ENCODE assay signal across 8 cellular contexts in the genomic region with DNA sequence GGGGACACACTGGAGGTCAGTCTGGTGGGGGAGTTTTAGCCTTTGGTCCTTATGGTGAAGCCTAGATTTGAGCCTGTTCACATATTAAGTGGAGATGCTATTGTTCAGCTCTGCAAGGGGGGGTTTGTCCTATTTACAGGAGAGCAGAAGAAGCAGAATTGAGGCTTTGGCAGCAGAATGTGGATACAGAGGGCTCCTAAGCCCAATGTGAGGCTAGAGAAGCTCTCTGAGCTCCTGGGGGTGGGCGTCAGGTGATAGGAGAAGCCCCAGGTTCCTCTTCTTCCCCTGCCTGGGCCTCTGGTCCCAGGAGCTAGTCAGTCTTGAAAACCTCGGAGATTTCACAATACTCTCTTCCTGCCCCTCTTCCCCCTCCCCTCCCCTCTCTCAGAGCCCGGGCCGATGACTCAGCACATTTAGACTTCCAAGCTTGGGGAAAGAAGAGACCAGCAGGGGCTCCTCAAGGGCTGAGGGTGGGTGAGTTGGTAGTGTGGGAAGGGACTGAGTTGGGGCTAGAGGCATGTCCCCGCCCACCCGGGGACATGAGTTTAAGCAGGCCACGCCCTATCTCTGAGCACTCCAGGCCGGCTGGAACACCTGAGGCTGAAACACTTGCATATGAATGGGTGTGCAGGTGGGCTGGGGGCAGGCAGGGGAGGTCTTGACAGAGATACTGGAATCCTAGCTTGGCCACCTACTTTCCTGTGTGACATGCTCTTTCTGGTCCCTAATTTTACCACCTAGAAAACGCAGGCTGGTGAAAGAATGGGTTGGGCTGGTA. TPM values are rescaled to one million over a fixed set of nuclear protein-coding genes. Genes with fewer than 3 reads are reported as not detected.
DNase-seq lines count a peak whose midpoint lies in the region; ATAC-seq and TF ChIP-seq lines count a peak whose summit lies in the region.

No MANE protein-coding gene starts in this region.

- H4K20me1 ChIP-seq in PC-9 (ENCODE audit: insufficient read depth), result no peaks in the 10 kb centered on the region

- POLR2A ChIA-PET in PC-9 (lab: Charles Lee; ENCODE audit: unreplicated experiment), result interaction anchor here (0.7 kb wide), 1 partner anchor 547 kb away, joined by 4 read pairs; no protein-coding TSS in a partner anchor

- H3K9me3 ChIP-seq in PC-9 (ENCODE audit: insufficient read depth, low read depth) (no peaks in the 10 kb centered on the region), suprapubic skin (no peaks in the 10 kb centered on the region)

- peak overlapping the region; percentile 52 for H3K27ac Mint-ChIP-seq in activated T-helper 17 cell treated with anti-CD3 and anti-CD28 coated beads, Interleukin-2, amount 50 U/mL, for 72 hours
- H3K27ac Mint-ChIP-seq in nephron, result peak overlapping the region; percentile 90 to 94 (median 93)

- peak; percentile 79 for DNase-seq in AG08396 (ENCODE audit: low spot score)
- DNase-seq in HCEC 1CT, result peak; percentile 86
- peak; percentile 75 to 84 for DNase-seq in PC-9
- DNase-seq in foreskin fibroblast, result peak; percentile 91 to 95
- DNase-seq in suprapubic skin (ENCODE audit: low spot score in 2 of 2), result peak; percentile 81 to 82

- H3F3A ChIP-seq in PC-9 (ENCODE audit: insufficient read depth, low read depth), result no peaks in the 10 kb centered on the region

- no TSS peak for BruUV-seq in PC-9 (replicated peaks; lab: Mats Ljungman, UMichigan)

- no peak for TF ChIP-seq POLR2A in suprapubic skin (IDR thresholded peaks at IDR 0.05)

- peaks cover 26% of the 10 kb centered on the region for H3K79me2 ChIP-seq in PC-9 (ENCODE audit: low read depth)

- H3K27me3 ChIP-seq in PC-9 (ENCODE audit: insufficient read depth, low read depth), result no peaks in the 10 kb centered on the region
- no peaks in the 10 kb centered on the region for H3K27me3 ChIP-seq in suprapubic skin

- CTCF ChIA-PET in PC-9 (lab: Charles Lee), result interaction anchor here (0.6 kb wide), 1 partner anchor 66 kb away, joined by 6 read pairs; no protein-coding TSS in a partner anchor

- peak overlapping the region; percentile 96 for H3K4me3 Mint-ChIP-seq in activated T-helper 17 cell treated with anti-CD3 and anti-CD28 coated beads, Interleukin-2, amount 50 U/mL, for 72 hours
- peak overlapping the region; percentile 92 to 97 (median 97) for H3K4me3 Mint-ChIP-seq in nephron

- H3K4me2 ChIP-seq in PC-9, result peak overlapping the region; percentile 69

- intact Hi-C loops in PC-9 (cut with micrococcal nuclease; ENCODE audit: unreplicated experiment), result loop anchor here (5.0 to 10.0 kb wide), 5 partner anchors 37 to 277 kb away; a partner anchor contains a TSS

- H3K36me3 Mint-ChIP-seq in activated T-helper 17 cell treated with anti-CD3 and anti-CD28 coated beads, Interleukin-2, amount 50 U/mL, for 72 hours (ENCODE audit: low read depth), result peaks cover 50% of the 10 kb centered on the region
- peaks cover 24% of the 10 kb centered on the region for H3K36me3 Mint-ChIP-seq in nephron (ENCODE audit: low read depth)

- no peaks in the 10 kb centered on the region for H3K27me3 Mint-ChIP-seq in activated T-helper 17 cell treated with anti-CD3 and anti-CD28 coated beads, Interleukin-2, amount 50 U/mL, for 72 hours
- H3K27me3 Mint-ChIP-seq in nephron (ENCODE audit: low read depth), result no peaks in the 10 kb centered on the region

- TF ChIP-seq CTCF in PC-9 (conservative IDR thresholded peaks at IDR 0.05) (no peak), foreskin fibroblast (IDR thresholded peaks at IDR 0.05; ENCODE audit: low read depth, low read length) (no peak), nephron (IDR thresholded peaks at IDR 0.05; ENCODE audit: unreplicated experiment in 3 of 3) (no peak), suprapubic skin (IDR thresholded peaks at IDR 0.05) (no peak)

- TF ChIP-seq EP300 in suprapubic skin (IDR thresholded peaks at IDR 0.05), result no peak

- H3K9me3 Mint-ChIP-seq in activated T-helper 17 cell treated with anti-CD3 and anti-CD28 coated beads, Interleukin-2, amount 50 U/mL, for 72 hours, result no peaks in the 10 kb centered on the region
- peaks cover 18% of the 10 kb centered on the region for H3K9me3 Mint-ChIP-seq in nephron

- H3K4me1 ChIP-seq in PC-9 (replicated peaks; ENCODE audit: insufficient read depth) (peaks cover 17% of the 10 kb centered on the region), suprapubic skin (peaks cover 32% of the 10 kb centered on the region)

- no peaks in the 10 kb centered on the region for H3K36me3 ChIP-seq in PC-9 (ENCODE audit: low read depth)
- peaks cover 28% of the 10 kb centered on the region for H3K36me3 ChIP-seq in suprapubic skin

- no peaks in the 10 kb centered on the region for H3K9me2 ChIP-seq in PC-9 (ENCODE audit: insufficient read depth)

- H3K27ac ChIP-seq in PC-9 (peak overlapping the region; percentile 75), suprapubic skin (peak overlapping the region; percentile 51)

- ATAC-seq in activated T-helper 17 cell treated with anti-CD3 and anti-CD28 coated beads, Interleukin-2, amount 50 U/mL, for 72 hours (replicated peaks), result no peak
- no peak for ATAC-seq in HG03095 (IDR thresholded peaks at IDR 0.05; ENCODE audit: unreplicated experiment)

- H2AFZ ChIP-seq in PC-9, result no peak overlapping the region

- 19% methylated on average over 7 of the region's 9 CpGs for WGBS in suprapubic skin

- H3K4me3 ChIP-seq in PC-9 (peak overlapping the region; percentile 58; the same call in 1 of the 2 replicates), foreskin fibroblast (ENCODE audit: low read depth in 1 of 2, low read length in 2 of 2) (peak overlapping the region; percentile 81 to 91), suprapubic skin (peak overlapping the region; percentile 74)

- peaks cover 5% of the 10 kb centered on the region for H3K4me1 Mint-ChIP-seq in activated T-helper 17 cell treated with anti-CD3 and anti-CD28 coated beads, Interleukin-2, amount 50 U/mL, for 72 hours
- peaks cover 22% of the 10 kb centered on the region for H3K4me1 Mint-ChIP-seq in nephron

RNA-seq across cellular contexts. Expression of a gene that starts 3.4 kb away (rescaled TPM):
- 27.2 and 33.7 TPM in 2 replicates for total RNA-seq in PC-9 (2021)
- 10 to 100 TPM; 35.0 to 38.9 TPM for total RNA-seq in activated T-helper 17 cell treated with anti-CD3 and anti-CD28 coated beads, Interleukin-2, amount 50 U/mL, for 72 hours
- 10 to 100 TPM; 40.4 to 54.9 (median 50.3) TPM for total RNA-seq in suprapubic skin

RNA-seq across cellular contexts. Expression of a gene that starts 19.0 kb away (rescaled TPM):
- 20.6 and 23.9 TPM in 2 replicates for total RNA-seq in PC-9 (2021)
- 1 to 10 TPM; 6.9 to 7.3 TPM for total RNA-seq in activated T-helper 17 cell treated with anti-CD3 and anti-CD28 coated beads, Interleukin-2, amount 50 U/mL, for 72 hours
- 10 to 100 TPM; 36.6 to 43.3 (median 38.1) TPM for total RNA-seq in suprapubic skin

RNA-seq across cellular contexts. Expression of a gene that starts 34.0 kb away (rescaled TPM):
- total RNA-seq in PC-9 (2021), result 12.8 and 17.6 TPM in 2 replicates
- total RNA-seq in activated T-helper 17 cell treated with anti-CD3 and anti-CD28 coated beads, Interleukin-2, amount 50 U/mL, for 72 hours, result 10 to 100 TPM; 14.3 to 21.7 TPM
- 10 to 100 TPM in 2 of 4 donors, 1 to 10 TPM in 2; 4.6 to 15.6 (median 9.2) TPM for total RNA-seq in suprapubic skin

RNA-seq across cellular contexts. Expression of a gene that starts 37.7 kb away (rescaled TPM):
- total RNA-seq in PC-9 (2021), result 33.6 and 35.2 TPM in 2 replicates
- 100 to 1,000 TPM in 1 of 2 donors, 10 to 100 TPM in 1; 88.0 to 126 TPM for total RNA-seq in activated T-helper 17 cell treated with anti-CD3 and anti-CD28 coated beads, Interleukin-2, amount 50 U/mL, for 72 hours
- 10 to 100 TPM; 26.8 to 67.7 (median 35.2) TPM for total RNA-seq in suprapubic skin

RNA-seq across cellular contexts. Expression of a gene that starts 39.9 kb away (rescaled TPM):
- total RNA-seq in PC-9 (2021) (36.7 and 43.4 TPM in 2 replicates), suprapubic skin (100 to 1,000 TPM in 1 of 4 donors, 10 to 100 TPM in 3; 65.8 to 122 (median 86.8) TPM)
- 10 to 100 TPM; 40.6 to 44.5 TPM for total RNA-seq in activated T-helper 17 cell treated with anti-CD3 and anti-CD28 coated beads, Interleukin-2, amount 50 U/mL, for 72 hours
